17 cellular contexts compared by ENCODE assay signal in genomic region chr16:69040144-69040909, GRCh38.
A peak's percentile ranks its signal among the peaks of the same experiment; 100 is the strongest.
DNase-seq lines count a peak whose midpoint lies in the region; ATAC-seq and TF ChIP-seq lines count a peak whose summit lies in the region.
"Had no signal": no experiment of that assay in that cellular context is flagged by ENCODE, and none has a peak within 500 bp of the region (broad histone marks: within the 10 kb centered on the region; RNA-seq: fewer than 3 reads in every experiment).

No MANE protein-coding gene starts in this region.

- H3K27ac Mint-ChIP-seq in glutamatergic neuron (ENCODE audit: unreplicated experiment) = peak overlapping the region; percentile 4
- H3K27ac Mint-ChIP-seq: activated CD8-positive, alpha-beta T cell treated with anti-CD3 and anti-CD28 coated beads for 36 hours; activated naive CD4-positive, alpha-beta T cell treated with anti-CD3 and anti-CD28 coated beads for 36 hours; dendritic cell treated with granulocyte-macrophage colony-stimulating factor and Interleukin-4, amounts not matched to agents 40 ng/mL and 50 ng/mL, for 4 days; T-helper 2 cell treated with Interferon-gamma antibody and Interleukin-4, amounts not matched to agents 5 μg/mL and 100 μg/mL, for 36 hours had no signal

- no peaks in the 10 kb centered on the region for H3K27me3 ChIP-seq in WERI-Rb-1 (ENCODE audit: insufficient read depth, low read depth, severe bottlenecking)
- no peaks in the 10 kb centered on the region for H3K27me3 ChIP-seq in upper lobe of right lung
- H3K27me3 ChIP-seq: neutrophil had no signal

- peak; percentile 3 for DNase-seq in activated effector memory CD4-positive, alpha-beta T cell treated with anti-CD3 and anti-CD28 coated beads, Interleukin-2, amount 50 U/mL, for 16 hours
- DNase-seq in activated effector memory CD4-positive, alpha-beta T cell treated with Interleukin-2 at 50 U/mL for 16 hours = no peak
- DNase-seq in WERI-Rb-1 = peak; percentile 70
- DNase-seq in glutamatergic neuron = no peak
- no peak for DNase-seq in upper lobe of right lung
- DNase-seq in NCI-H1694 treated with DMSO at 0.1 percent for 48 hours (lab: John Stamatoyannopoulos, UW) = no peak
- DNase-seq in NCI-H2029 (lab: John Stamatoyannopoulos, UW) = no peak
- DNase-seq: activated CD8-positive, alpha-beta T cell treated with anti-CD3 and anti-CD28 coated beads for 36 hours; activated naive CD4-positive, alpha-beta T cell treated with anti-CD3 and anti-CD28 coated beads for 36 hours; DMS53; Kasumi-1; left ventricle myocardium superior; stimulated activated CD4-positive, alpha-beta T cell treated with anti-CD3 and anti-CD28 coated beads, Interleukin-15, amount 100 ng/mL, for 24 hours had no signal

- ATAC-seq in upper lobe of right lung (peak; percentile 54), HG02571 (IDR thresholded peaks at IDR 0.05; ENCODE audit: unreplicated experiment) (no peak)
- ATAC-seq: activated CD8-positive, alpha-beta T cell treated with anti-CD3 and anti-CD28 coated beads for 36 hours; left ventricle myocardium superior had no signal

- H3K4me3 Mint-ChIP-seq in glutamatergic neuron (ENCODE audit: unreplicated experiment) = no peak overlapping the region
- H3K4me3 Mint-ChIP-seq: activated CD8-positive, alpha-beta T cell treated with anti-CD3 and anti-CD28 coated beads for 36 hours; activated naive CD4-positive, alpha-beta T cell treated with anti-CD3 and anti-CD28 coated beads for 36 hours; dendritic cell treated with granulocyte-macrophage colony-stimulating factor and Interleukin-4, amounts not matched to agents 40 ng/mL and 50 ng/mL, for 4 days; T-helper 2 cell treated with Interferon-gamma antibody and Interleukin-4, amounts not matched to agents 5 μg/mL and 100 μg/mL, for 36 hours had no signal

- peaks cover 8% of the 10 kb centered on the region for H3K4me1 Mint-ChIP-seq in glutamatergic neuron (ENCODE audit: low read depth, unreplicated experiment)

- intact Hi-C loops in upper lobe of right lung (cut with DNase I) = no loop called here

- H3K27ac ChIP-seq in WERI-Rb-1 (peak overlapping the region; percentile 78), upper lobe of right lung (no peak overlapping the region)
- H3K27ac ChIP-seq: neutrophil had no signal

- peaks cover 7% of the 10 kb centered on the region for H3K36me3 ChIP-seq in WERI-Rb-1
- H3K36me3 ChIP-seq in upper lobe of right lung = peaks cover 4% of the 10 kb centered on the region

- H3K4me3 ChIP-seq in WERI-Rb-1 (ENCODE audit: low read depth, low read length) (no peak overlapping the region), upper lobe of right lung (no peak overlapping the region)

- H3K9me3 ChIP-seq in WERI-Rb-1 (ENCODE audit: severe bottlenecking) (peaks cover 3% of the 10 kb centered on the region), upper lobe of right lung (no peaks in the 10 kb centered on the region)
- H3K9me3 ChIP-seq: neutrophil had no signal

- no peaks in the 10 kb centered on the region for H3K27me3 Mint-ChIP-seq in glutamatergic neuron (ENCODE audit: unreplicated experiment)
- H3K27me3 Mint-ChIP-seq: activated CD8-positive, alpha-beta T cell treated with anti-CD3 and anti-CD28 coated beads for 36 hours; dendritic cell treated with granulocyte-macrophage colony-stimulating factor and Interleukin-4, amounts not matched to agents 40 ng/mL and 50 ng/mL, for 4 days had no signal

- TF ChIP-seq CTCF in WERI-Rb-1 (IDR thresholded peaks at IDR 0.05; ENCODE audit: low read depth, low read length) (no peak), glutamatergic neuron (IDR thresholded peaks at IDR 0.05; ENCODE audit: partially characterized antibody, unreplicated experiment) (no peak), upper lobe of right lung (IDR thresholded peaks at IDR 0.05) (no peak)

- peaks cover 8% of the 10 kb centered on the region for H3K36me3 Mint-ChIP-seq in glutamatergic neuron (ENCODE audit: unreplicated experiment)

- no peaks in the 10 kb centered on the region for H3K9me3 Mint-ChIP-seq in glutamatergic neuron (ENCODE audit: unreplicated experiment)
- H3K9me3 Mint-ChIP-seq: activated CD8-positive, alpha-beta T cell treated with anti-CD3 and anti-CD28 coated beads for 36 hours; activated naive CD4-positive, alpha-beta T cell treated with anti-CD3 and anti-CD28 coated beads for 36 hours; dendritic cell treated with granulocyte-macrophage colony-stimulating factor and Interleukin-4, amounts not matched to agents 40 ng/mL and 50 ng/mL, for 4 days had no signal

- no peaks in the 10 kb centered on the region for H3K4me1 ChIP-seq in upper lobe of right lung

Comparison
In these comparisons a context has a peak if more than half of its experiments do, and no peak if none do; other contexts are left out.
1. DNase-seq: peak in activated effector memory CD4-positive, alpha-beta T cell treated with anti-CD3 and anti-CD28 coated beads, Interleukin-2, amount 50 U/mL, for 16 hours (single experiment) and WERI-Rb-1 (single experiment); none in activated effector memory CD4-positive, alpha-beta T cell treated with Interleukin-2 at 50 U/mL for 16 hours (single experiment), glutamatergic neuron (single experiment), upper lobe of right lung (single experiment), NCI-H1694 treated with DMSO at 0.1 percent for 48 hours (single experiment) and NCI-H2029 (single experiment).